In the genomic region with DNA sequence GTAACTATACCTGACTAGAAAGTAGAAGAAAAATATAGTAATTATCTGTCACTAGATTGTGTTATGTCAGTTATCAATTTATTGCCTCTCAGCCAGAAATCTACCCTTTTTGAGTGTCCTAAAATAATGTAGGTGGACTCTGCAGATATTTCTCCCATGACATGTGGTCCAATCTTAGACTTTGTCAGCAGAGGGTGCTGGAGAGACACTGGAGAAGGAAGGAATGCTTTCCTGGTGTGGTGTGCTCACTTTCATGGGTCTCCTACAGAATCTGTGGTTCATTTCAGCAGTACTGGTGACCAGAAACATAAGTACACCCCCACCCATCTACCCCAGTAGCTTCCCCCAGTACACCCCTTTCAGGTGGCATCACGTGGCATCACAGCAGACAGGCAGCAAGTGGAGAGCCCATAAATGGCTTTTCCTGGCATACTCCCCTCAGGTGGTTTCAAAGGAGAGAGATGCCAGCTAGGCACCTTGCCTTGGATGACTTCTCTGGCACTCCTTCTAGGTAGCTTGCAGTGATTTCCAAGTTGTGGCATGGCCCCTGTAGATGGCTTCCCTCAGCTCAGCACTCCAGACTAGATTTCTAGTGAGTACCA, we compare ENCODE assay signal across 8 cellular contexts.
A peak's percentile ranks its signal among the peaks of the same experiment; 100 is the strongest.
DNase-seq lines count a peak whose midpoint lies in the region; ATAC-seq, FAIRE-seq and TF ChIP-seq lines count a peak whose summit lies in the region.

No MANE protein-coding gene starts in this region.

- no peak overlapping the region for H3K4me2 ChIP-seq in A549
- H3K4me2 ChIP-seq in PC-9: no peak overlapping the region

- no peak overlapping the region for H2AFZ ChIP-seq in PC-9

- H3K4me1 ChIP-seq in A549 (no peaks in the 10 kb centered on the region), PC-9 (replicated peaks; ENCODE audit: insufficient read depth) (0 out of 2 replicates have a peak, but pooled peaks cover 6% of the 10 kb centered on the region)

- H3K36me3 ChIP-seq in PC-9 (ENCODE audit: low read depth): no peaks in the 10 kb centered on the region

- H3K9me2 ChIP-seq in PC-9 (ENCODE audit: insufficient read depth): no peaks in the 10 kb centered on the region

- peaks cover 4% of the 10 kb centered on the region; the same call in 1 of the 2 replicates for H3F3A ChIP-seq in PC-9 (ENCODE audit: insufficient read depth, low read depth)

- DNase-seq in A549 (ENCODE audit: low read depth in 1 of 2, low spot score in 1 of 2) (peak; percentile 31 to 38), PC-9 (no peak), fibroblast of villous mesenchyme (ENCODE audit: low read depth) (peak; percentile 39), T-helper 9 cell (no peak)
- DNase-seq in stimulated activated CD4-positive, alpha-beta T cell treated with anti-CD3 and anti-CD28 coated beads, Interleukin-4, amount 100 ng/mL, for 1 hour: no peak

- H3K79me2 ChIP-seq in PC-9 (ENCODE audit: low read depth): no peaks in the 10 kb centered on the region

- CTCF ChIA-PET in A549 (lab: Yijun Ruan, JAX) (interaction anchor here (3.5 kb wide), 1 partner anchor 11 kb away, joined by 18 read pairs; no protein-coding TSS in a partner anchor), PC-9 (lab: Charles Lee) (interaction anchor here (0.8 kb wide), 1 partner anchor 353 kb away, joined by 5 read pairs; no protein-coding TSS in a partner anchor)

- H3K27ac ChIP-seq in A549 (no peak overlapping the region), PC-9 (no peak overlapping the region)

- H3K27me3 ChIP-seq in PC-9 (ENCODE audit: insufficient read depth, low read depth): no peaks in the 10 kb centered on the region

- H3K9me3 ChIP-seq in A549 (no peaks in the 10 kb centered on the region), PC-9 (ENCODE audit: insufficient read depth, low read depth) (no peaks in the 10 kb centered on the region)

- ATAC-seq in A549 (peak; percentile 77 to 87; a peak in 5 of 6 replicates), GM21423 (IDR thresholded peaks at IDR 0.05; ENCODE audit: unreplicated experiment) (no peak), GM18907 (IDR thresholded peaks at IDR 0.05; ENCODE audit: unreplicated experiment) (no peak)

- peak; percentile 63 to 73 for TF ChIP-seq RAD21 in A549 (conservative IDR thresholded peaks at IDR 0.05 in 1 of 2, IDR thresholded peaks at IDR 0.05 in 1 of 2)

- H4K20me1 ChIP-seq in PC-9 (ENCODE audit: insufficient read depth): no peaks in the 10 kb centered on the region

- 0% methylated on average over 1 of the region's 1 CpG for WGBS in A549 (ENCODE audit: missing lambda C conversion rate)

- FAIRE-seq in A549 (lab: Jason Lieb, UNC): no peak

- POLR2A ChIA-PET in A549 (lab: Yijun Ruan, JAX): no interaction called here
- POLR2A ChIA-PET in PC-9 (lab: Charles Lee; ENCODE audit: unreplicated experiment): no interaction called here

- H3K4me3 ChIP-seq in A549 (no peak overlapping the region), PC-9 (no peak overlapping the region), fibroblast of villous mesenchyme (ENCODE audit: low read depth, low read length) (no peak overlapping the region)

- intact Hi-C loops in PC-9 (cut with micrococcal nuclease; ENCODE audit: unreplicated experiment): loop anchor here (5.0 to 10.0 kb wide), 2 partner anchors 755 to 1378 kb away; partner anchors contain the start of gene STT3B

- no TSS peak for BruUV-seq in PC-9 (replicated peaks; lab: Mats Ljungman, UMichigan)

- no peak for TF ChIP-seq EP300 in A549 (IDR thresholded peaks at IDR 0.05)

- TF ChIP-seq CTCF in A549 (IDR thresholded peaks at IDR 0.05): peak; percentile 47
- peak; percentile 58 for TF ChIP-seq CTCF in GM12873 (IDR thresholded peaks at IDR 0.05; ENCODE audit: insufficient read depth, low read depth, low read length, missing control alignments)
- peak; percentile 40; the same call in 1 of the 2 replicates for TF ChIP-seq CTCF in PC-9 (conservative IDR thresholded peaks at IDR 0.05)
- peak; percentile 67 for TF ChIP-seq CTCF in fibroblast of villous mesenchyme (IDR thresholded peaks at IDR 0.05; ENCODE audit: insufficient read depth, low read depth, low read length)

- no peak for TF ChIP-seq POLR2A in A549 (IDR thresholded peaks at IDR 0.05; ENCODE audit: low read length)

TF ChIP-seq in A549, 52 proteins besides CTCF, POLR2A, EP300 and RAD21:
- TF ChIP-seq KDM5A (IDR thresholded peaks at IDR 0.05) (no peak), SMC3 (IDR thresholded peaks at IDR 0.05) (peak; percentile 51)

Comparison
In these comparisons a context has a peak if more than half of its experiments do, and no peak if none do; other contexts are left out.
1. ATAC-seq: peak in A549 (2 of 2); none in GM21423 (single experiment) and GM18907 (single experiment).
2. DNase-seq: peak in A549 (2 of 2) and fibroblast of villous mesenchyme (single experiment); none in PC-9 (0 of 2), stimulated activated CD4-positive, alpha-beta T cell treated with anti-CD3 and anti-CD28 coated beads, Interleukin-4, amount 100 ng/mL, for 1 hour (single experiment) and T-helper 9 cell (single experiment).
3. Peak in every context shown above with its lines, with median percentiles within 50 percentile points of each other: CTCF ChIP-seq.